22 cellular contexts compared by ENCODE assay signal in genomic region chr10:34251177-34251576, GRCh38.
"Had no signal": no experiment of that assay in that cellular context is flagged by ENCODE, and none has a peak within 500 bp of the region (broad histone marks: within the 10 kb centered on the region; RNA-seq: fewer than 3 reads in every experiment).

No MANE protein-coding gene starts in this region.

- H3K9me3 ChIP-seq: lower lobe of right lung, ovary, psoas muscle, sigmoid colon, spleen, suprapubic skin, vagina had no signal

- ATAC-seq: effector memory CD8-positive, alpha-beta T cell; psoas muscle; stimulated activated memory B cell treated with anti-CD40 and anti-IgM and Interleukin-4, amounts not matched to agents 10 μg/mL and 1 μg/mL and 100 μg/mL, for 72 hours had no signal

- DNase-seq: cortex of kidney; effector memory CD8-positive, alpha-beta T cell; hypothalamus; immature natural killer cell; islet precursor cell; left ventricle myocardium superior; lower lobe of right lung; natural killer cell; occipital lobe; ovary; posterior cingulate gyrus; psoas muscle; right cardiac atrium; sigmoid colon; spleen; stimulated activated CD4-positive, alpha-beta T cell treated with anti-CD3 and anti-CD28 coated beads, Interleukin-4, amount 100 ng/mL, for 4 hours; trophoblast cell had no signal

- H3K27ac Mint-ChIP-seq: effector memory CD8-positive, alpha-beta T cell; immature natural killer cell; natural killer cell; stimulated activated memory B cell treated with anti-CD40 and anti-IgM and Interleukin-4, amounts not matched to agents 10 μg/mL and 1 μg/mL and 100 μg/mL, for 72 hours; stimulated activated naive CD8-positive, alpha-beta T cell treated with anti-CD3 and anti-CD28 coated beads, Interleukin-15, Interleukin-2, amounts not matched to agents 100 ng/mL and 50 ng/mL, for 24 hours had no signal

- H3K4me1 Mint-ChIP-seq: immature natural killer cell; stimulated activated memory B cell treated with anti-CD40 and anti-IgM and Interleukin-4, amounts not matched to agents 10 μg/mL and 1 μg/mL and 100 μg/mL, for 72 hours had no signal

- H3K4me3 ChIP-seq: lower lobe of right lung, ovary, psoas muscle, sigmoid colon, spleen, suprapubic skin, vagina had no signal

- H3K9me3 Mint-ChIP-seq: effector memory CD8-positive, alpha-beta T cell; immature natural killer cell; natural killer cell; stimulated activated memory B cell treated with anti-CD40 and anti-IgM and Interleukin-4, amounts not matched to agents 10 μg/mL and 1 μg/mL and 100 μg/mL, for 72 hours; stimulated activated naive CD8-positive, alpha-beta T cell treated with anti-CD3 and anti-CD28 coated beads, Interleukin-15, Interleukin-2, amounts not matched to agents 100 ng/mL and 50 ng/mL, for 24 hours had no signal

- H3K4me1 ChIP-seq: lower lobe of right lung, psoas muscle, spleen had no signal

- H3K27me3 ChIP-seq: ovary, sigmoid colon, spleen, suprapubic skin, vagina had no signal

- H3K4me3 Mint-ChIP-seq: effector memory CD8-positive, alpha-beta T cell; immature natural killer cell; natural killer cell; stimulated activated memory B cell treated with anti-CD40 and anti-IgM and Interleukin-4, amounts not matched to agents 10 μg/mL and 1 μg/mL and 100 μg/mL, for 72 hours; stimulated activated naive CD8-positive, alpha-beta T cell treated with anti-CD3 and anti-CD28 coated beads, Interleukin-15, Interleukin-2, amounts not matched to agents 100 ng/mL and 50 ng/mL, for 24 hours had no signal

- H3K27me3 Mint-ChIP-seq: stimulated activated memory B cell treated with anti-CD40 and anti-IgM and Interleukin-4, amounts not matched to agents 10 μg/mL and 1 μg/mL and 100 μg/mL, for 72 hours; stimulated activated naive CD8-positive, alpha-beta T cell treated with anti-CD3 and anti-CD28 coated beads, Interleukin-15, Interleukin-2, amounts not matched to agents 100 ng/mL and 50 ng/mL, for 24 hours had no signal

- FAIRE-seq: frontal cortex had no signal

- H3K27ac ChIP-seq: lower lobe of right lung, ovary, psoas muscle, sigmoid colon, spleen, suprapubic skin, vagina had no signal

- H3K36me3 ChIP-seq: lower lobe of right lung, ovary, spleen, suprapubic skin, vagina had no signal
